In genomic region chr22:23072035-23072910, GRCh38 we compare ENCODE assay signal across 13 cellular contexts. TPM values are rescaled to one million over a fixed set of nuclear protein-coding genes. Genes with fewer than 3 reads are reported as not detected.
DNase-seq lines count a peak whose midpoint lies in the region; ATAC-seq, FAIRE-seq and TF ChIP-seq lines count a peak whose summit lies in the region.
"Had no signal": no experiment of that assay in that cellular context is flagged by ENCODE, and none has a peak within 500 bp of the region (broad histone marks: within the 10 kb centered on the region; RNA-seq: fewer than 3 reads in every experiment).

No MANE protein-coding gene starts in this region.

- CTCF ChIA-PET in GM12878 (lab: Yijun Ruan, JAX) = interaction anchor here (1.0 to 2.3 kb wide), 4 partner anchors 10 to 113 kb away, joined by 3 to 17 read pairs (median 4); no protein-coding TSS in a partner anchor
- CTCF ChIA-PET in GM10248 (lab: Yijun Ruan, JAX) = no interaction called here

- TF ChIP-seq CTCF in right atrium auricular region (IDR thresholded peaks at IDR 0.05) (no peak), GM12878 (IDR thresholded peaks at IDR 0.05 in 2 of 3, conservative IDR thresholded peaks at IDR 0.05 in 1 of 3; ENCODE audit: control insufficient read depth in 2 of 3, extremely low read depth in 1 of 3, insufficient read depth in 1 of 3, low read depth in 3 of 3, low read length in 3 of 3) (no peak), coronary artery (IDR thresholded peaks at IDR 0.05) (no peak), GM10248 (IDR thresholded peaks at IDR 0.05; ENCODE audit: control extremely low read depth, extremely low read depth, low read depth, missing control alignments) (no peak)

- H3K4me3 Mint-ChIP-seq in naive thymus-derived CD8-positive, alpha-beta T cell = peak overlapping the region in 7 of 10 donors; percentile 8 to 78 (median 41)

- RAD21 ChIA-PET in GM12878 (lab: Charles Lee; ENCODE audit: unreplicated experiment) = interaction anchor here (1.2 kb wide), 1 partner anchor 66 kb away, joined by 5 read pairs; no protein-coding TSS in a partner anchor

- H3K9me3 ChIP-seq in right atrium auricular region = no peaks in the 10 kb centered on the region
- no peaks in the 10 kb centered on the region for H3K9me3 ChIP-seq in GM12878 (replicated peaks; ENCODE audit: control insufficient read depth, insufficient read depth, low read length)
- H3K9me3 ChIP-seq: BE2C, testis had no signal

- DNase-seq in cardiac septum (ENCODE audit: low spot score) = peak; percentile 68
- DNase-seq in right atrium auricular region (ENCODE audit: low spot score) = no peak
- no peak for DNase-seq in GM12878 (ENCODE audit: low read depth, low spot score)
- DNase-seq in naive thymus-derived CD8-positive, alpha-beta T cell = peak in 1 of 10 donors; percentile 57
- no peak for DNase-seq in coronary artery (ENCODE audit: low spot score)
- DNase-seq in NOMO-1 (lab: John Stamatoyannopoulos, UW; ENCODE audit: unreplicated experiment in 2 of 2) = no peak
- DNase-seq in GM10248 (ENCODE audit: extremely low spot score) = no peak
- DNase-seq: BE2C, NCI-H446, testis had no signal

- no peak for FAIRE-seq in GM12878 (lab: Jason Lieb, UNC)
- FAIRE-seq: colon had no signal

- TF ChIP-seq POLR2A in GM12878 (IDR thresholded peaks at IDR 0.05; ENCODE audit: low read depth, low read length) = no peak

- H3K27me3 ChIP-seq in right atrium auricular region (no peaks in the 10 kb centered on the region), GM12878 (replicated peaks in 1 of 2; ENCODE audit: control insufficient read depth in 2 of 2, insufficient read depth in 2 of 2, low read length in 1 of 2) (peaks cover 0 to 9% of the 10 kb centered on the region in 2 experiments; a peak in 2 of 4 replicates)
- H3K27me3 ChIP-seq: BE2C, testis had no signal

- peak overlapping the region in 2 of 10 donors; percentile 10 to 57 for H3K27ac Mint-ChIP-seq in naive thymus-derived CD8-positive, alpha-beta T cell

- H4K20me1 ChIP-seq in GM12878 (ENCODE audit: control insufficient read depth, insufficient read depth) = no peaks in the 10 kb centered on the region

- no peak for TF ChIP-seq RAD21 in GM12878 (IDR thresholded peaks at IDR 0.05; ENCODE audit: insufficient read depth, low read depth, low read length)

- H3K4me1 ChIP-seq in right atrium auricular region (peaks cover 0 to 18% of the 10 kb centered on the region in 2 donors), GM12878 (ENCODE audit: control insufficient read depth, insufficient read depth, low read length) (peaks cover 3% of the 10 kb centered on the region; the same call in 1 of the 2 replicates)
- H3K4me1 ChIP-seq: BE2C, parathyroid adenoma had no signal

- H3K36me3 ChIP-seq in right atrium auricular region = no peaks in the 10 kb centered on the region
- H3K36me3 ChIP-seq in GM12878 (ENCODE audit: control insufficient read depth in 2 of 2, insufficient read depth in 2 of 2, low read length in 1 of 2) = no peaks in the 10 kb centered on the region
- H3K36me3 ChIP-seq: BE2C had no signal

- no peaks in the 10 kb centered on the region for H3K9me3 Mint-ChIP-seq in naive thymus-derived CD8-positive, alpha-beta T cell

- intact Hi-C loops in cardiac septum (cut with DNase I) (no loop called here), GM12878 (cut with micrococcal nuclease; ENCODE audit: unreplicated experiment) (no loop called here)

- no TSS peak for BruUV-seq in GM12878 (replicated peaks; lab: Mats Ljungman, UMichigan)

- H3K36me3 Mint-ChIP-seq in naive thymus-derived CD8-positive, alpha-beta T cell = no peaks in the 10 kb centered on the region

- no peak overlapping the region for H3K4me3 ChIP-seq in right atrium auricular region
- H3K4me3 ChIP-seq in GM12878 = no peak overlapping the region
- no peak overlapping the region for H3K4me3 ChIP-seq in coronary artery

- TF ChIP-seq EP300 in GM12878 (IDR thresholded peaks at IDR 0.05; ENCODE audit: borderline replicate concordance in 1 of 2, control insufficient read depth in 1 of 2, low read depth in 2 of 2, low read length in 2 of 2) = no peak

- POLR2A ChIA-PET in GM12878 (lab: Charles Lee) (interaction anchor here (1.3 to 1.6 kb wide), 2 partner anchors 15 to 112 kb away, joined by 3 to 5 read pairs; no protein-coding TSS in a partner anchor), GM10248 (lab: Yijun Ruan, JAX) (no interaction called here)
- POLR2A ChIA-PET in naive thymus-derived CD8-positive, alpha-beta T cell (lab: Charles Lee) = no interaction called here

- ATAC-seq in GM12878 (no peak), HG02938 (IDR thresholded peaks at IDR 0.05; ENCODE audit: unreplicated experiment) (no peak)
- ATAC-seq in naive thymus-derived CD8-positive, alpha-beta T cell = no peak

- peaks cover 19 to 32% (median 25%) of the 10 kb centered on the region in 4 donors for H3K4me1 Mint-ChIP-seq in naive thymus-derived CD8-positive, alpha-beta T cell

- no peak overlapping the region for H3K9ac ChIP-seq in GM12878 (ENCODE audit: control insufficient read depth, insufficient read depth, low read length)
- H3K9ac ChIP-seq: parathyroid adenoma had no signal

- in situ Hi-C loops in GM12878 (cut with MboI) = no loop called here

- H3K79me2 ChIP-seq in GM12878 (ENCODE audit: control insufficient read depth, insufficient read depth, low read length) = no peaks in the 10 kb centered on the region
- H3K79me2 ChIP-seq: parathyroid adenoma had no signal

- WGBS in GM12878 (ENCODE audit: insufficient coverage, insufficient replicate concordance, low lambda C conversion rate, missing lambda C conversion rate) = 59% methylated on average over 11 of the region's 11 CpGs

- peaks cover 0 to 26% (median 15%) of the 10 kb centered on the region in 5 donors for H3K27me3 Mint-ChIP-seq in naive thymus-derived CD8-positive, alpha-beta T cell

- SMC1A ChIA-PET in GM12878 (lab: Charles Lee; ENCODE audit: uncharacterized antibody, unreplicated experiment) = interaction anchor here (1.2 to 3.8 kb wide), 5 partner anchors 15 to 112 kb away, joined by 3 to 20 read pairs (median 3); no protein-coding TSS in a partner anchor

- H3K4me2 ChIP-seq in GM12878 (ENCODE audit: control insufficient read depth, insufficient read depth) = no peak overlapping the region

- no peak overlapping the region for H2AFZ ChIP-seq in GM12878 (ENCODE audit: control insufficient read depth, low read depth, low read length)
- H2AFZ ChIP-seq: parathyroid adenoma had no signal

- H3K27ac ChIP-seq in right atrium auricular region = no peak overlapping the region
- no peak overlapping the region for H3K27ac ChIP-seq in GM12878 (ENCODE audit: control insufficient read depth, insufficient read depth)
- no peak overlapping the region for H3K27ac ChIP-seq in coronary artery
- H3K27ac ChIP-seq: parathyroid adenoma, testis had no signal

TF ChIP-seq in GM12878, 131 proteins besides CTCF, POLR2A, EP300 and RAD21:
- TF ChIP-seq FOXK2 (IDR thresholded peaks at IDR 0.05) (peak; percentile 44; the same call in 1 of the 2 replicates), CBFB (IDR thresholded peaks at IDR 0.05; ENCODE audit: low read depth) (no peak), SIN3A (IDR thresholded peaks at IDR 0.05; ENCODE audit: low read depth, low read length) (no peak), CREB1 (IDR thresholded peaks at IDR 0.05; ENCODE audit: low read depth) (no peak)

RNA-seq across cellular contexts. Expression of gene GNAZ, which starts 2.0 kb away (rescaled TPM):
- total RNA-seq in cardiac septum = 2.2 TPM
- total RNA-seq in right atrium auricular region = 1 to 10 TPM; 1.9 to 3.2 TPM
- 0.93 and 1.6 TPM in 2 replicates for total RNA-seq in GM12878 (2013; cell fraction: nucleolus; rRNA removed)
- 0.60 and 0.73 TPM in 2 replicates for total RNA-seq in GM12878 (2014; rRNA removed)
- 0.36 and 0.46 TPM in 2 replicates for total RNA-seq in GM12878 (2014; rRNA removed; fragmentation: Illumina TruSeq; extraction: Trizol)
- 0.51 and 0.96 TPM in 2 replicates for total RNA-seq in GM12878 (2021)
- polyA plus RNA-seq in GM12878 (2011; ENCODE audit: low read depth) = not detected
- polyA plus RNA-seq in GM12878 (2011; rRNA removed) = 0.68 and 1.0 TPM in 2 replicates
- 1.5 and 1.9 TPM in 2 replicates for polyA plus RNA-seq in GM12878 (2011; cell fraction: cytosol; rRNA removed)
- polyA plus RNA-seq in GM12878 (2011; cell fraction: nucleus; rRNA removed) = 2.0 and 4.6 TPM in 2 replicates
- polyA plus RNA-seq in GM12878 (2012) = 0.11 and 0.17 TPM in 2 replicates
- polyA plus RNA-seq in GM12878 (2014; fragmentation: Illumina TruSeq; extraction: Trizol) = 0.14 and 0.44 TPM in 2 replicates
- polyA plus RNA-seq in GM12878 (2014; fragmentation: Nextera tagmentation; extraction: Ambion mirVana) = under 1 TPM in 1 of 2 experiments, not detected in 1; 0.09 TPM
- 0.54 and 1.5 TPM in 2 replicates for polyA plus RNA-seq in GM12878 (2014; rRNA removed)
- under 1 TPM; 0.16 to 0.28 TPM for polyA plus RNA-seq in GM12878 (2016; fragmentation: Nextera tagmentation; extraction: Ambion mirVana)
- 1.2 and 1.7 TPM in 2 replicates for polyA minus RNA-seq in GM12878 (2011; rRNA and poly(A)+ RNA removed)
- 1.1 and 3.6 TPM in 2 replicates for polyA minus RNA-seq in GM12878 (2011; cell fraction: cytosol; rRNA and poly(A)+ RNA removed)
- polyA minus RNA-seq in GM12878 (2011; cell fraction: nucleus; rRNA and poly(A)+ RNA removed) = 0.36 and 1.4 TPM in 2 replicates
- under 1 TPM; 0.30 to 0.68 TPM for total RNA-seq in naive thymus-derived CD8-positive, alpha-beta T cell
- polyA plus RNA-seq in naive thymus-derived CD8-positive, alpha-beta T cell = under 1 TPM in 1 of 3 donors, not detected in 2; 0.48 TPM
